In the genomic region with DNA sequence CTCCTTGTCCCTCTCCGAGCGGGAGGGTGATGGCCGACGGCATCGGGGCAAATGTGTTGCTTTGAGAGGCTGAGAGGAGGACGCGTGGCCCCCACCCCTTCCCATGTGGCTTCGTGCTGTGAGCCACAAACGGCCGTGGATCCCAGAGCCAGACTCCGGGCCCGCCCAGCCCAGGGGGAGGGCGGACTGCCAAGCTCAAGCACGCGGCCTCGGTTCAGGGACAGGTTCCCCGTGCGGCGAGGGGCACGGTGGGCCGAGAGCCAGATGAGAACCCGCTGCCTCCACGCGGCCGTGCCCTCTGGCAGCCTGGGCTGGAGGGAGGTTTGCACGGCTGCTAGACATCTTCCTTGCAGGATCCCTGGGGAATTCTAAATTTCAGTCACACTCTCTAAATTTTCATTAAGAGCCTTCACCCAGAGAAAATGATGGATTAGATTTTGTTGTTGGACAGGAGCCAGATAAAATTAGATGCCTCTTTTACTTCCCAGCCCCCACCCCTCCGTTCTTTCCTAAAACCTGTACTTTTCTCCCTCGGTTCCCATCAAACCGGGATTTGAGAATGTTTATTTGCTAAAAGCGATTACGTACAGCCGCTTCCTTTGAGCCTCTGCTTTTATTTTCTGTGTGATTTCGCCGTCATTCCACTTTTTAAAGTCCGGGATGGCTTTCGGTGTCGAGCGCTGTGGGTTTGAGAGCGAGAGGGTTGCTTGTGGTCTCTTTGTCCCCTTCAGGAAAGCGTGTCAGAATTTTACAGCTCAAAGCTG, we compare ENCODE assay signal across 1 cellular context.
TF ChIP-seq lines count a peak whose summit lies in the region.

No MANE protein-coding gene starts in this region.

TF ChIP-seq in K562, 482 proteins besides CTCF, POLR2A, EP300 and RAD21:
- TF ChIP-seq, protein P1, sequence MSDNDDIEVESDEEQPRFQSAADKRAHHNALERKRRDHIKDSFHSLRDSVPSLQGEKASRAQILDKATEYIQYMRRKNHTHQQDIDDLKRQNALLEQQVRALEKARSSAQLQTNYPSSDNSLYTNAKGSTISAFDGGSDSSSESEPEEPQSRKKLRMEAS (CRISPR knock-in tag; IDR thresholded peaks at IDR 0.05) = peak; percentile 18; the same call in 1 of the 2 replicates
- TF ChIP-seq CBX2 (IDR thresholded peaks at IDR 0.05; ENCODE audit: insufficient read depth, low read length, poor library complexity, severe bottlenecking) (peak; percentile 45), NFIC (IDR thresholded peaks at IDR 0.05) (peak; percentile 52; the same call in 1 of the 2 replicates), MEF2D (tag; conservative IDR thresholded peaks at IDR 0.05; ENCODE audit: low read depth) (no peak), MAFG (tag; conservative IDR thresholded peaks at IDR 0.05) (no peak), ETV6 (IDR thresholded peaks at IDR 0.05; ENCODE audit: borderline replicate concordance in 1 of 2, low read depth in 2 of 2, low read length in 1 of 2) (no peak), ETV6 (CRISPR knock-in tag; IDR thresholded peaks at IDR 0.05; ENCODE audit: borderline replicate concordance) (no peak)
- TF ChIP-seq, protein P2, sequence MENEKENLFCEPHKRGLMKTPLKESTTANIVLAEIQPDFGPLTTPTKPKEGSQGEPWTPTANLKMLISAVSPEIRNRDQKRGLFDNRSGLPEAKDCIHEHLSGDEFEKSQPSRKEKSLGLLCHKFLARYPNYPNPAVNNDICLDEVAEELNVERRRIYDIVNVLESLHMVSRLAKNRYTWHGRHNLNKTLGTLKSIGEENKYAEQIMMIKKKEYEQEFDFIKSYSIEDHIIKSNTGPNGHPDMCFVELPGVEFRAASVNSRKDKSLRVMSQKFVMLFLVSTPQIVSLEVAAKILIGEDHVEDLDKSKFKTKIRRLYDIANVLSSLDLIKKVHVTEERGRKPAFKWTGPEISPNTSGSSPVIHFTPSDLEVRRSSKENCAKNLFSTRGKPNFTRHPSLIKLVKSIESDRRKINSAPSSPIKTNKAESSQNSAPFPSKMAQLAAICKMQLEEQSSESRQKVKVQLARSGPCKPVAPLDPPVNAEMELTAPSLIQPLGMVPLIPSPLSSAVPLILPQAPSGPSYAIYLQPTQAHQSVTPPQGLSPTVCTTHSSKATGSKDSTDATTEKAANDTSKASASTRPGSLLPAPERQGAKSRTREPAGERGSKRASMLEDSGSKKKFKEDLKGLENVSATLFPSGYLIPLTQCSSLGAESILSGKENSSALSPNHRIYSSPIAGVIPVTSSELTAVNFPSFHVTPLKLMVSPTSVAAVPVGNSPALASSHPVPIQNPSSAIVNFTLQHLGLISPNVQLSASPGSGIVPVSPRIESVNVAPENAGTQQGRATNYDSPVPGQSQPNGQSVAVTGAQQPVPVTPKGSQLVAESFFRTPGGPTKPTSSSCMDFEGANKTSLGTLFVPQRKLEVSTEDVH (IDR thresholded peaks at IDR 0.05; ENCODE audit: low read depth, partially characterized antibody) = no peak
- TF ChIP-seq, protein P3, sequence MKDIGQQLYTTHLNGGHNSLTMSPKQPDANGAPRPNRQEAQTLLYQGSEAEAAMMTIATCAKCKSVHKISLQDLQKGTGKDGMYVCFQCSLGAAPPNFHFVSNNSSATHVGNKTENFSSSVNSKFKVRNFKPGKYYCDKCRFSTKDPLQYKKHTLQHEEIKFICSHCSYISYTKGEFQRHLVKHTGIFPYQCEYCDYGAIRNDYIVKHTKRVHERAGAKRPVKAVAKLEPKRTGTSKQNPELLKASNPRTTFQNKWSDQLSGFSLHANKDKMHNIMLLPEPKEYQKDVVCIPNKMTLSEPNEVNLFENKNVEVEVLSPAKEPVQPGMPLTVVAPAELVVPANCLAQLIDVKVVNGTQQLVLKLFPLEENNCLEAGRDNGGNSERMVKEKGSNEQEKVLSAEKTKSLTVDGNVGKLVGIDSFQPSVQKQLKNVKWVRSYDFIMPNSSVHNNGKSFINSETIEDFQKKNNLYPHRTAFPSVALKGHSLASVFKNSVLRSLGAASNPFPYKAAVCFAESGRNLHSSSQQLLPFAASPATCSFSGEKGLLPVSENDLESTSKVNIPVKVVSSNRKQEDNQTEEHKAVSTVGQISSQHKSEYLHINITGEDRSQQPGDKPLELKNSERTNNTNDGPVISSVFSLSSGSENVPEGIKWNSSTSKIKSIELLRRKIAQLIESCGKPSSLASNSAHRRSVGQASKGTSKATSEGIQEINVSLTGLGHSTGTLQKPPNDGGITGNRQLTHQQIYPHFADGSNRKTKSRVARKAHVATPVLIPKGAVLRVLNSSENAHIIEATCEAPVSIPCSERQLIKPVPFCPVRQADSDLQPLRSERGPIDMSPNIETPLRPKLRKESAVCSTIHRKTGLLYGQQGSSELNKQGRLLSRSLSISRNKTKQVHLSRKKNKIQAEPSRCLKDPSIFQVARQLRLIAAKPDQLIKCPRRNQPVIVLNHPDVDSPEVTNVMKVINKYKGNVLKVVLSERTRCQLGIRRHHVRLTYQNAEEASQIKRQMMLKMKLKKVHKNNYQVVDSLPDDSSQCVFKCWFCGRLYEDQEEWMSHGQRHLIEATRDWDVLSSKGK (CRISPR knock-in tag; IDR thresholded peaks at IDR 0.05) = no peak
- TF ChIP-seq, protein P4, sequence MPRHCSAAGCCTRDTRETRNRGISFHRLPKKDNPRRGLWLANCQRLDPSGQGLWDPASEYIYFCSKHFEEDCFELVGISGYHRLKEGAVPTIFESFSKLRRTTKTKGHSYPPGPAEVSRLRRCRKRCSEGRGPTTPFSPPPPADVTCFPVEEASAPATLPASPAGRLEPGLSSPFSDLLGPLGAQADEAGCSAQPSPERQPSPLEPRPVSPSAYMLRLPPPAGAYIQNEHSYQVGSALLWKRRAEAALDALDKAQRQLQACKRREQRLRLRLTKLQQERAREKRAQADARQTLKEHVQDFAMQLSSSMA (CRISPR knock-in tag; IDR thresholded peaks at IDR 0.05) = no peak
